Comparison of ENCODE assay signal across 17 cellular contexts in the genomic region with DNA sequence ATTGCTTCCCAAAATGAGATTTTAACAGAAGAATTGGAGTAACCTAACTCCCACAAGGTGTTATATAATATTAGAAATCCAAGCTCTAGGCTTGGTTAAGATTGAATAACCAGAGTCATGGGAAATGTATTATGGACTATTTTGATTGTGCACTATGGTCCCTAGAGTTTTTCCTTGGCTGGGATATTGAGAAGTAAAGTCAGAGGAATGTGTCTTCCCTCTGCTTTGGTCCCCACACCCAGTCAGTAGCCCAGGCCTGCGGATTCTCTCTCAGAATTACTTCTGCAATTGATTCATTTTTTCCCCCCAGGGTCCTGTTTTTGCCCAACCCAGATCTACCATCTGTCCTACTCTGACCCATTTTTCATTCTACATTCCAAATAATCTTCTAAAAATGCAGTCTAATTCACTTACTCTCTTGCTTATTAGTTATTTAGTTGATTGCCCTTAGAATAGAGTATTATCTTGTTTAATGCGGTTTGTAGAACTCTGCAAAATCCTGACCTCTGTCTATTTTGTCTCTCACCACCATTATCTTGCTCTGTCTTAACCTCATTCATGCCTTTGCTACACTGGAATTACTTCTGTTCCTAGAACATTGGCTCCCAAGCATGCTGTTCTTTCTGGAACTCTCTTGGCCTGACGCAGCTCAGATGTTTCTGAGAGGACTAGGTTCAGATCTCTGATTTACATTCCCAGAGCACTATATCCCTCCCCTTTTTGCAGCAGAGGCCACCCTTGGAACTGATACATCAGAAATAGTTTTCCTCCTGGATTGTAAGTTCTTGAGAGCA. TPM values are rescaled to one million over a fixed set of nuclear protein-coding genes. Genes with fewer than 3 reads are reported as not detected.
"Had no signal": no experiment of that assay in that cellular context is flagged by ENCODE, and none has a peak within 500 bp of the region (broad histone marks: within the 10 kb centered on the region; RNA-seq: fewer than 3 reads in every experiment).

No MANE protein-coding gene starts in this region.

- H3K4me1 Mint-ChIP-seq: activated naive CD8-positive, alpha-beta T cell treated with anti-CD3 and anti-CD28 coated beads, Interleukin-2, amount 10 ng/mL, durations not matched to agents 7 days and 5 days; naive thymus-derived CD8-positive, alpha-beta T cell had no signal

- DNase-seq: activated CD4-positive, alpha-beta T cell treated with anti-CD3 and anti-CD28 coated beads, Interleukin-2, amount 50 U/mL, for 1 hour; activated CD4-positive, CD25-positive, alpha-beta regulatory T cell; activated CD8-positive, alpha-beta memory T cell treated with anti-CD3 and anti-CD28 coated beads for 24 hours; activated naive CD8-positive, alpha-beta T cell treated with anti-CD3 and anti-CD28 coated beads, Interleukin-2, amount 10 ng/mL, durations not matched to agents 7 days and 5 days; anterior cingulate cortex; endodermal cell; naive thymus-derived CD8-positive, alpha-beta T cell; retina; stimulated activated CD4-positive, alpha-beta T cell treated with anti-CD3 and anti-CD28 coated beads, Interleukin-4, amount 100 ng/mL, for 24 hours; stimulated activated naive CD4-positive, alpha-beta T cell; substantia nigra had no signal

- H3K4me1 ChIP-seq: parathyroid adenoma, SJSA1 had no signal

- H3K36me3 Mint-ChIP-seq: activated naive CD8-positive, alpha-beta T cell treated with anti-CD3 and anti-CD28 coated beads, Interleukin-2, amount 10 ng/mL, durations not matched to agents 7 days and 5 days; naive thymus-derived CD8-positive, alpha-beta T cell; type B pancreatic cell had no signal

- H3K9me3 Mint-ChIP-seq: activated naive CD8-positive, alpha-beta T cell treated with anti-CD3 and anti-CD28 coated beads, Interleukin-2, amount 10 ng/mL, durations not matched to agents 7 days and 5 days; activated T-helper 1 cell treated with anti-CD3 and anti-CD28 coated beads, Interleukin-12 subunit alpha, Interleukin-12 subunit beta, Interleukin-2, Interleukin-4 antibody, amounts not matched to agents 30 ng/mL and 10 ng/mL and 1 ng/mL, durations not matched to agents 14 hours and 24 hours and 36 hours; endodermal cell; naive thymus-derived CD8-positive, alpha-beta T cell; type B pancreatic cell had no signal

- H3K4me3 ChIP-seq: SJSA1, skin epidermis had no signal

- H3K27me3 Mint-ChIP-seq: type B pancreatic cell had no signal

- ATAC-seq: naive thymus-derived CD8-positive, alpha-beta T cell had no signal

- H3K27ac ChIP-seq: parathyroid adenoma, SJSA1, skin epidermis had no signal

- H3K9me3 ChIP-seq: SJSA1 had no signal

- H3K27me3 ChIP-seq: SJSA1 had no signal

- H3K4me3 Mint-ChIP-seq: activated naive CD8-positive, alpha-beta T cell treated with anti-CD3 and anti-CD28 coated beads, Interleukin-2, amount 10 ng/mL, durations not matched to agents 7 days and 5 days; activated T-helper 1 cell treated with anti-CD3 and anti-CD28 coated beads, Interleukin-12 subunit alpha, Interleukin-12 subunit beta, Interleukin-2, Interleukin-4 antibody, amounts not matched to agents 30 ng/mL and 10 ng/mL and 1 ng/mL, durations not matched to agents 14 hours and 24 hours and 36 hours; endodermal cell; naive thymus-derived CD8-positive, alpha-beta T cell; type B pancreatic cell had no signal

- H3K36me3 ChIP-seq: SJSA1 had no signal

- H3K27ac Mint-ChIP-seq: activated naive CD8-positive, alpha-beta T cell treated with anti-CD3 and anti-CD28 coated beads, Interleukin-2, amount 10 ng/mL, durations not matched to agents 7 days and 5 days; activated T-helper 1 cell treated with anti-CD3 and anti-CD28 coated beads, Interleukin-12 subunit alpha, Interleukin-12 subunit beta, Interleukin-2, Interleukin-4 antibody, amounts not matched to agents 30 ng/mL and 10 ng/mL and 1 ng/mL, durations not matched to agents 14 hours and 24 hours and 36 hours; endodermal cell; naive thymus-derived CD8-positive, alpha-beta T cell; type B pancreatic cell had no signal

RNA-seq across cellular contexts. Expression of a gene that starts 23.6 kb away (rescaled TPM):
- total RNA-seq: activated naive CD8-positive, alpha-beta T cell treated with anti-CD3 and anti-CD28 coated beads, Interleukin-2, amount 10 ng/mL, durations not matched to agents 7 days and 5 days; naive thymus-derived CD8-positive, alpha-beta T cell; SJSA1; T-helper 2 cell treated with Interferon-gamma antibody and Interleukin-4, amounts not matched to agents 100 ng/mL and 5 ng/mL, for 36 hours had no signal
- polyA plus RNA-seq: naive thymus-derived CD8-positive, alpha-beta T cell had no signal
